24 cellular contexts compared by ENCODE assay signal in the genomic region with DNA sequence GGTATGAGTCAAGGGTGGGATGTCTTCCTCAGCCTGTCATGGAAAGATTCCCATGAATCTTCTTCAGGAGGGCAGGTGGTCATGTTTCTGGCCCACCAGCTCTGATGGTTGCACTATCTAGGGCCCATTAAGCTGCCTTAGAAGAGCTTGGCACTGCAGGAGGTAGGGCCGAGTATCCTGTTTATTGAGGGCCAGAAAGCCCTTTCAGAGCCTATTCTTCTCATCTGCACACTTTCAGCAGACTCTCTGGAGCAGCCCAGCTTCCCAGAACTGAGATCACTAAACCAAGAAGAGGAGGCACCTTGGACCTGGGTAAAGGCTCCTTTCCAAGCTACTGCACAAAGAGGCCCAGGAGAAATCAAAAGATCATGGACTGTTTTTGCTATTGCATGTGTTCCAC.
"Had no signal": no experiment of that assay in that cellular context is flagged by ENCODE, and none has a peak within 500 bp of the region (broad histone marks: within the 10 kb centered on the region; RNA-seq: fewer than 3 reads in every experiment).

No MANE protein-coding gene starts in this region.

- ATAC-seq: activated CD8-positive, alpha-beta T cell treated with anti-CD3 and anti-CD28 coated beads, Interleukin-2, amount 10 ng/mL, durations not matched to agents 7 days and 5 days; activated naive CD8-positive, alpha-beta T cell treated with anti-CD3 and anti-CD28 coated beads, Interleukin-2, amount 50 U/mL, for 24 hours; activated T-cell treated with anti-CD3 and anti-CD28 coated beads, Interleukin-2, amount 50 U/mL, for 4 hours; K562; T-helper 17 cell; WTC11 had no signal

- DNase-seq: activated CD4-positive, alpha-beta T cell treated with anti-CD3 and anti-CD28 coated beads for 48 hours; activated CD4-positive, alpha-beta T cell treated with anti-CD3 and anti-CD28 coated beads, Interleukin-2, amount 50 U/mL, for 4 hours; activated CD4-positive, CD25-positive, alpha-beta regulatory T cell treated with anti-CD3 and anti-CD28 coated beads, Interleukin-2, amount 50 U/mL, for 72 hours; activated CD8-positive, alpha-beta T cell treated with anti-CD3 and anti-CD28 coated beads, Interleukin-2, amount 10 ng/mL, durations not matched to agents 7 days and 5 days; activated effector memory CD4-positive, alpha-beta T cell treated with anti-CD3 and anti-CD28 coated beads, Interleukin-2, amount 50 U/mL, for 16 hours; activated naive CD4-positive, alpha-beta T cell treated with Interleukin-2 at 50 U/mL for 16 hours; activated naive CD8-positive, alpha-beta T cell treated with anti-CD3 and anti-CD28 coated beads, Interleukin-2, amount 50 U/mL, for 24 hours; activated T-cell treated with anti-CD3 and anti-CD28 coated beads, Interleukin-2, amount 50 U/mL, for 4 hours; amniotic stem cell; Karpas-422; NCI-H1105 treated with DMSO at 0.1 percent for 48 hours; NCI-H1436 treated with DMSO at 0.1 percent for 48 hours; NCI-H187; NCI-H2081; NCI-H446; NCI-H524; Peyer's patch; SHP77; T-helper 17 cell; T-helper 9 cell had no signal

- H3K4me1 ChIP-seq: ascending aorta, Peyer's patch had no signal

- H3K4me3 ChIP-seq: ascending aorta, K562, Peyer's patch had no signal

- H3K36me3 ChIP-seq: ascending aorta, Peyer's patch had no signal

- H3K27ac ChIP-seq: ascending aorta, Peyer's patch, RWPE1 had no signal

- H3K27me3 ChIP-seq: ascending aorta, Peyer's patch had no signal

- H3K9me3 ChIP-seq: ascending aorta, Peyer's patch had no signal
